18 cellular contexts compared by ENCODE assay signal in the genomic region with DNA sequence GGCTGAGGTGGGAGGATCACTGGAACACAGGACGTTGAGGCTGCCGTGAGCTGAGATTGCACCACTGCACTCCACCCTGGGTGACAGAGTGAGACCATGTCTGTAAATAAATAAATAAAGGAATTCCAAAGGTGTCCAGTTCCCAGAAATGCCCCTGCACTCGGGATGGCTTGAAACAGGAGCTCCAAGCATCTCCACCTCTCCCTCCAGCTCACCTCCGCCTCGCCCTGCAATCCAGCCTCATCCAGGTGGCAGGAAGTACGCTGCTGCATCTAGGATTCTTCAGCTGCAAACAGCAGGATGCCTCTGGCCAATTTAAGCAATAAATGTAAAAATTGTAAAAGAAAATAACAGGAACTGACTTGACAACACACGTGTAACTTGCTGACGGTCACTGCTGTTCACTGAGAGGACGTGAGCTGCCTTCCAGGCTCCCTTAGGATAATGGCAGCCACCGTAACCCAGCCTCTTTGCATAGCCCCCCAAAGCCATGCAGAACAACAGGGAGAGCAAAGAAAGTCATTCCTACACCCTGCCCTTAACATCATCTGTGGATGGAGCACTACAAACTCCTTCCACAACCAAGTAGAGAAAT. TPM values are rescaled to one million over a fixed set of nuclear protein-coding genes. Genes with fewer than 3 reads are reported as not detected.
"Had no signal": no experiment of that assay in that cellular context is flagged by ENCODE, and none has a peak within 500 bp of the region (broad histone marks: within the 10 kb centered on the region; RNA-seq: fewer than 3 reads in every experiment).

No MANE protein-coding gene starts in this region.

- H3K36me3 Mint-ChIP-seq: activated naive CD8-positive, alpha-beta T cell; stimulated activated effector memory CD8-positive, alpha-beta T cell treated with anti-CD3 and anti-CD28 coated beads, Interleukin-12 subunit alpha, Interleukin-12 subunit beta, amount 100 ng/mL, for 72 hours; T-cell had no signal

- H3K27ac ChIP-seq: left ventricle myocardium inferior, stomach, thoracic aorta had no signal

- DNase-seq: activated CD4-positive, alpha-beta T cell treated with anti-CD3 and anti-CD28 coated beads, Interleukin-2, amount 50 U/mL, for 1 hour; activated T-cell treated with anti-CD3 and anti-CD28 coated beads, Interleukin-2, amount 50 U/mL, for 4 hours; amygdala; caudate nucleus; left ventricle myocardium inferior; mammary epithelial cell; nephron progenitor cell; nucleus accumbens; stimulated activated CD4-positive, alpha-beta T cell treated with anti-CD3 and anti-CD28 coated beads, Interleukin-4, amount 100 ng/mL, for 1 hour; stomach; T-cell had no signal

- H3K36me3 ChIP-seq: left ventricle myocardium inferior, stomach, thoracic aorta had no signal

- H3K9me3 Mint-ChIP-seq: stimulated activated effector memory CD8-positive, alpha-beta T cell treated with anti-CD3 and anti-CD28 coated beads, Interleukin-12 subunit alpha, Interleukin-12 subunit beta, amount 100 ng/mL, for 72 hours had no signal

- H3K4me3 ChIP-seq: left ventricle myocardium inferior, skin epidermis, stomach, thoracic aorta had no signal

- H3K27ac Mint-ChIP-seq: activated naive CD8-positive, alpha-beta T cell; progenitor cell of endocrine pancreas; stimulated activated effector memory CD8-positive, alpha-beta T cell treated with anti-CD3 and anti-CD28 coated beads, Interleukin-12 subunit alpha, Interleukin-12 subunit beta, amount 100 ng/mL, for 72 hours; T-cell had no signal

- ATAC-seq: activated CD4-positive, CD25-positive, alpha-beta regulatory T cell treated with anti-CD3 and anti-CD28 coated beads, Interleukin-2, amount 50 U/mL, for 24 hours; activated T-cell treated with anti-CD3 and anti-CD28 coated beads, Interleukin-2, amount 50 U/mL, for 4 hours; stimulated activated effector memory CD8-positive, alpha-beta T cell treated with anti-CD3 and anti-CD28 coated beads, Interleukin-12 subunit alpha, Interleukin-12 subunit beta, amount 100 ng/mL, for 72 hours; T-cell had no signal

- H3K4me3 Mint-ChIP-seq: activated naive CD8-positive, alpha-beta T cell; activated T-cell treated with anti-CD3 and anti-CD28 coated beads, Interleukin-2, amount 50 U/mL, for 4 hours; nephron progenitor cell; stimulated activated effector memory CD8-positive, alpha-beta T cell treated with anti-CD3 and anti-CD28 coated beads, Interleukin-12 subunit alpha, Interleukin-12 subunit beta, amount 100 ng/mL, for 72 hours; T-cell had no signal

RNA-seq across cellular contexts. Expression of gene GRM4, which starts 11.4 kb away (rescaled TPM):
- total RNA-seq: kidney epithelial cell, left ventricle myocardium inferior, thoracic aorta had no signal
